In genomic region chr2:13034861-13035260, GRCh38 we compare ENCODE assay signal across 17 cellular contexts.
"Had no signal": no experiment of that assay in that cellular context is flagged by ENCODE, and none has a peak within 500 bp of the region (broad histone marks: within the 10 kb centered on the region; RNA-seq: fewer than 3 reads in every experiment).

No MANE protein-coding gene starts in this region.

- H3K9me3 Mint-ChIP-seq: type B pancreatic cell had no signal

- H3K36me3 Mint-ChIP-seq: naive thymus-derived CD8-positive, alpha-beta T cell; type B pancreatic cell had no signal

- H3K27ac ChIP-seq: pancreas had no signal

- H3K27ac Mint-ChIP-seq: naive thymus-derived CD8-positive, alpha-beta T cell; progenitor cell of endocrine pancreas; type B pancreatic cell had no signal

- H3K27me3 ChIP-seq: pancreas had no signal

- H3K4me1 ChIP-seq: pancreas had no signal

- DNase-seq: erythroblast; foreskin melanocyte; head of caudate nucleus; hippocampal formation; mammary epithelial cell; mucosa of descending colon; naive thymus-derived CD8-positive, alpha-beta T cell; nucleus accumbens; pancreas; right cardiac atrium; stimulated activated CD4-positive, alpha-beta T cell treated with anti-CD3 and anti-CD28 coated beads, Interleukin-2, amount 100 ng/mL, for 48 hours; stimulated activated naive CD4-positive, alpha-beta T cell treated with Interleukin-2 at 50 U/mL for 16 hours had no signal

- H3K4me3 Mint-ChIP-seq: naive thymus-derived CD8-positive, alpha-beta T cell; type B pancreatic cell had no signal

- H3K9me3 ChIP-seq: mucosa of descending colon, pancreas had no signal

- H3K4me2 ChIP-seq: smooth muscle cell had no signal

- FAIRE-seq: islet of Langerhans, pancreas, urothelium cell line had no signal

- H3K4me1 Mint-ChIP-seq: naive thymus-derived CD8-positive, alpha-beta T cell had no signal

- H3K36me3 ChIP-seq: pancreas had no signal

- H3K4me3 ChIP-seq: mucosa of descending colon, pancreas, smooth muscle cell had no signal

- H3K27me3 Mint-ChIP-seq: progenitor cell of endocrine pancreas, type B pancreatic cell had no signal
